In genomic region chr6:27297857-27298730, GRCh38 we compare ENCODE assay signal across 1 cellular context.
A peak's percentile ranks its signal among the peaks of the same experiment; 100 is the strongest.
TF ChIP-seq lines count a peak whose summit lies in the region.

No MANE protein-coding gene starts in this region.

TF ChIP-seq in K562, 482 proteins besides CTCF, POLR2A, EP300 and RAD21 (continued from another document and continues in another):
- TF ChIP-seq TFAP4 (CRISPR knock-in tag; IDR thresholded peaks at IDR 0.05; ENCODE audit: borderline replicate concordance) (peak; percentile 46; the same call in 1 of the 2 replicates), MBD2 (IDR thresholded peaks at IDR 0.05; ENCODE audit: borderline replicate concordance, low read depth) (0 out of 2 replicates have a peak, but pooled peaks have one; percentile 10), MECOM (CRISPR knock-in tag; IDR thresholded peaks at IDR 0.05) (0 out of 2 replicates have a peak, but pooled peaks have one; percentile 6), HSF4 (CRISPR knock-in tag; IDR thresholded peaks at IDR 0.05; ENCODE audit: borderline replicate concordance) (no peak), HDGF (IDR thresholded peaks at IDR 0.05) (0 out of 2 replicates have a peak, but pooled peaks have one; percentile 44), SNRNP70 (optimal IDR thresholded peaks at IDR 0.05; ENCODE audit: low read depth, low read length) (no peak), BCOR (IDR thresholded peaks at IDR 0.05) (peak; percentile 78), ZNF184 (CRISPR knock-in tag; IDR thresholded peaks at IDR 0.05) (no peak), TCF7 (IDR thresholded peaks at IDR 0.05; ENCODE audit: borderline replicate concordance) (no peak), SIN3A (IDR thresholded peaks at IDR 0.05; ENCODE audit: borderline replicate concordance in 2 of 2, control insufficient read depth in 1 of 2, low read depth in 2 of 2, low read length in 2 of 2) (peak; percentile 14 to 61; a peak in 1 of 4 replicates), MXI1 (IDR thresholded peaks at IDR 0.05; ENCODE audit: low read depth, low read length) (peak; percentile 32; the same call in 1 of the 2 replicates), JUNB (CRISPR knock-in tag; conservative IDR thresholded peaks at IDR 0.05) (no peak), CHD4 (IDR thresholded peaks at IDR 0.05; ENCODE audit: insufficient read depth, insufficient replicate concordance, low read depth, low read length, poor library complexity, severe bottlenecking) (peak; percentile 59), TAF9B (IDR thresholded peaks at IDR 0.05; ENCODE audit: partially characterized antibody) (peak; percentile 26), CREB1 (IDR thresholded peaks at IDR 0.05) (peak; percentile 38; the same call in 1 of the 2 replicates), CREB1 (CRISPR knock-in tag; IDR thresholded peaks at IDR 0.05) (no peak; the same call in 1 of the 2 replicates), SOX6 (IDR thresholded peaks at IDR 0.05) (peak; percentile 76), SMARCA5 (IDR thresholded peaks at IDR 0.05) (peak; percentile 62), ZEB2 (IDR thresholded peaks at IDR 0.05) (peak; percentile 63; the same call in 1 of the 2 replicates), ZNF263 (CRISPR knock-in tag; IDR thresholded peaks at IDR 0.05; ENCODE audit: borderline replicate concordance) (no peak; the same call in 1 of the 2 replicates), FOXK1 (CRISPR knock-in tag; IDR thresholded peaks at IDR 0.05; ENCODE audit: borderline replicate concordance) (peak; percentile 90; the same call in 1 of the 2 replicates), ZNF511 (CRISPR knock-in tag; IDR thresholded peaks at IDR 0.05) (peak; percentile 81), MYNN (IDR thresholded peaks at IDR 0.05) (peak; percentile 93), MYNN (CRISPR knock-in tag; IDR thresholded peaks at IDR 0.05) (no peak), MEF2D (tag; conservative IDR thresholded peaks at IDR 0.05; ENCODE audit: low read depth) (peak; percentile 19; the same call in 1 of the 2 replicates), ARID3A (IDR thresholded peaks at IDR 0.05; ENCODE audit: borderline replicate concordance, low read depth, low read length) (peak; percentile 98), RBM22 (IDR thresholded peaks at IDR 0.05; ENCODE audit: low read depth, low read length, poor library complexity, severe bottlenecking) (no peak), CSDE1 (IDR thresholded peaks at IDR 0.05) (peak in 1 of 2 experiments; percentile 74; a peak in 1 of 4 replicates), MGA (IDR thresholded peaks at IDR 0.05) (peak; percentile 98), TFAM (CRISPR knock-in tag; conservative IDR thresholded peaks at IDR 0.05) (no peak), ATF1 (CRISPR knock-in tag; IDR thresholded peaks at IDR 0.05) (no peak), ATF1 (tag; IDR thresholded peaks at IDR 0.05) (peak; percentile 71), TAF7 (tag; IDR thresholded peaks at IDR 0.05) (peak; percentile 41; the same call in 1 of the 2 replicates)
- TF ChIP-seq, protein P1, sequence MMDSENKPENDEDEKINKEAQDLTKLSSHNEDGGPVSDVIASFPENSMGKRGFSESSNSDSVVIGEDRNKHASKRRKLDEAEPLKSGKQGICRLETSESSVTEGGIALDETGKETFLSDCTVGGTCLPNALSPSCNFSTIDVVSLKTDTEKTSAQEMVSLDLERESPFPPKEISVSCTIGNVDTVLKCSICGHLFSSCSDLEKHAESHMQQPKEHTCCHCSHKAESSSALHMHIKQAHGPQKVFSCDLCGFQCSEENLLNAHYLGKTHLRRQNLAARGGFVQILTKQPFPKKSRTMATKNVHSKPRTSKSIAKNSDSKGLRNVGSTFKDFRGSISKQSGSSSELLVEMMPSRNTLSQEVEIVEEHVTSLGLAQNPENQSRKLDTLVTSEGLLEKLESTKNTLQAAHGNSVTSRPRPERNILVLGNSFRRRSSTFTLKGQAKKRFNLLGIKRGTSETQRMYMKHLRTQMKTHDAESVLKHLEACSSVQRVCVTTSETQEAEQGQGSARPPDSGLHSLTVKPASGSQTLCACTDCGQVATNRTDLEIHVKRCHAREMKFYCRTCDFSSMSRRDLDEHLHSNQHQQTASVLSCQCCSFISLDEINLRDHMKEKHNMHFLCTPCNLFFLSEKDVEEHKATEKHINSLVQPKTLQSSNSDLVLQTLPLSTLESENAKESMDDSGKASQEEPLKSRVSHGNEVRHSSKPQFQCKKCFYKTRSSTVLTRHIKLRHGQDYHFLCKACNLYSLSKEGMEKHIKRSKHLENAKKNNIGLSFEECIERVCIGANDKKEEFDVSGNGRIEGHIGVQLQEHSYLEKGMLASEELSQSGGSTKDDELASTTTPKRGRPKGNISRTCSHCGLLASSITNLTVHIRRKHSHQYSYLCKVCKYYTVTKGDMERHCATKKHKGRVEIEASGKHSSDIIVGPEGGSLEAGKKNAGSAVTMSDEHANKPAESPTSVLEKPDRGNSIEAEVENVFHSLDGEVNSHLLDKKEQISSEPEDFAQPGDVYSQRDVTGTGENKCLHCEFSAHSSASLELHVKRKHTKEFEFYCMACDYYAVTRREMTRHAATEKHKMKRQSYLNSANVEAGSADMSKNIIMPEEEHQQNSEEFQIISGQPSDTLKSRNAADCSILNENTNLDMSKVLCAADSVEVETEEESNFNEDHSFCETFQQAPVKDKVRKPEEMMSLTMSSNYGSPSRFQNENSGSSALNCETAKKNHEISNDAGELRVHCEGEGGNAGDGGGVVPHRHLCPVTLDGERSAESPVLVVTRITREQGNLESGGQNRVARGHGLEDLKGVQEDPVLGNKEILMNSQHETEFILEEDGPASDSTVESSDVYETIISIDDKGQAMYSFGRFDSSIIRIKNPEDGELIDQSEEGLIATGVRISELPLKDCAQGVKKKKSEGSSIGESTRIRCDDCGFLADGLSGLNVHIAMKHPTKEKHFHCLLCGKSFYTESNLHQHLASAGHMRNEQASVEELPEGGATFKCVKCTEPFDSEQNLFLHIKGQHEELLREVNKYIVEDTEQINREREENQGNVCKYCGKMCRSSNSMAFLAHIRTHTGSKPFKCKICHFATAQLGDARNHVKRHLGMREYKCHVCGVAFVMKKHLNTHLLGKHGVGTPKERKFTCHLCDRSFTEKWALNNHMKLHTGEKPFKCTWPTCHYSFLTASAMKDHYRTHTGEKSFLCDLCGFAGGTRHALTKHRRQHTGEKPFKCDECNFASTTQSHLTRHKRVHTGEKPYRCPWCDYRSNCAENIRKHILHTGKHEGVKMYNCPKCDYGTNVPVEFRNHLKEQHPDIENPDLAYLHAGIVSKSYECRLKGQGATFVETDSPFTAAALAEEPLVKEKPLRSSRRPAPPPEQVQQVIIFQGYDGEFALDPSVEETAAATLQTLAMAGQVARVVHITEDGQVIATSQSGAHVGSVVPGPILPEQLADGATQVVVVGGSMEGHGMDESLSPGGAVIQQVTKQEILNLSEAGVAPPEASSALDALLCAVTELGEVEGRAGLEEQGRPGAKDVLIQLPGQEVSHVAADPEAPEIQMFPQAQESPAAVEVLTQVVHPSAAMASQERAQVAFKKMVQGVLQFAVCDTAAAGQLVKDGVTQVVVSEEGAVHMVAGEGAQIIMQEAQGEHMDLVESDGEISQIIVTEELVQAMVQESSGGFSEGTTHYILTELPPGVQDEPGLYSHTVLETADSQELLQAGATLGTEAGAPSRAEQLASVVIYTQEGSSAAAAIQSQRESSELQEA (IDR thresholded peaks at IDR 0.05; ENCODE audit: low read depth), result peak; percentile 72
- TF ChIP-seq, protein P2, sequence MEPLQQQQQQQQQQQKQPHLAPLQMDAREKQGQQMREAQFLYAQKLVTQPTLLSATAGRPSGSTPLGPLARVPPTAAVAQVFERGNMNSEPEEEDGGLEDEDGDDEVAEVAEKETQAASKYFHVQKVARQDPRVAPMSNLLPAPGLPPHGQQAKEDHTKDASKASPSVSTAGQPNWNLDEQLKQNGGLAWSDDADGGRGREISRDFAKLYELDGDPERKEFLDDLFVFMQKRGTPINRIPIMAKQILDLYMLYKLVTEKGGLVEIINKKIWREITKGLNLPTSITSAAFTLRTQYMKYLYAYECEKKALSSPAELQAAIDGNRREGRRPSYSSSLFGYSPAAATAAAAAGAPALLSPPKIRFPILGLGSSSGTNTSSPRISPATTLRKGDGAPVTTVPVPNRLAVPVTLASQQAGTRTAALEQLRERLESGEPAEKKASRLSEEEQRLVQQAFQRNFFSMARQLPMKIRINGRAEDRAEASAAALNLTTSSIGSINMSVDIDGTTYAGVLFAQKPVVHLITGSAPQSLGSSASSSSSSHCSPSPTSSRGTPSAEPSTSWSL (CRISPR knock-in tag; IDR thresholded peaks at IDR 0.05; ENCODE audit: borderline replicate concordance), result no peak
